Comparison of ENCODE assay signal across 8 cellular contexts in the genomic region with DNA sequence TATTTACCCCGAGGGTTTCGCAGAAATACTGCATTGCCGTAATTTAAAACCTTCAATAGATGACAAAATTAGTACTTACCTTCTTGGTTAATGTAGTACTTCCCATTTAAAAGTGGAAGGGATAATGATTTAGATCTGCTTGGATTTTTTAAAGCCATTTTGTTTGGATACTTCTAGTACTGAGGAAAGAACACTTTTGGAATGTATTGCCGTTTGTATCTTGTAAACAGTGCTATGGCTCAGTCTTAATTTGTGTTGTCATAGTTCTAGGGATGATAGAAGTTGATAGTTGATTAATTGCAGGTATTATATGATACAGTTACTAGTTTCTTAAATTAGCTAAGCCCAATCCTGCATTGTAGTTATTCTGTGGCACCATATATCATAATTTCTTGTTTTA. TPM values are rescaled to one million over a fixed set of nuclear protein-coding genes. Genes with fewer than 3 reads are reported as not detected.
DNase-seq lines count a peak whose midpoint lies in the region; ATAC-seq and TF ChIP-seq lines count a peak whose summit lies in the region.

No MANE protein-coding gene starts in this region.

- no peaks in the 10 kb centered on the region for H3K9me2 ChIP-seq in Karpas-422 (replicated peaks; ENCODE audit: insufficient read depth, low read length)

- H3K27ac ChIP-seq in CD4-positive, CD25-positive, alpha-beta regulatory T cell (ENCODE audit: insufficient read depth, low read length, poor library complexity, severe bottlenecking): no peak overlapping the region
- H3K27ac ChIP-seq in Karpas-422 (ENCODE audit: low read length): peak overlapping the region; percentile 10
- peak overlapping the region in 1 of 2 donors; percentile 81 for H3K27ac ChIP-seq in coronary artery

- no peak for TF ChIP-seq CTCF in coronary artery (IDR thresholded peaks at IDR 0.05)
- TF ChIP-seq CTCF in neural crest cell (conservative IDR thresholded peaks at IDR 0.05): no peak

- H3K4me3 Mint-ChIP-seq in CD4-positive, CD25-positive, alpha-beta regulatory T cell: peak overlapping the region; percentile 96 to 99 (median 97)
- H3K4me3 Mint-ChIP-seq in neural crest cell: peak overlapping the region; percentile 99

- peak overlapping the region; percentile 84 for H3K4me2 ChIP-seq in Karpas-422 (ENCODE audit: low read depth, low read length, poor library complexity, severe bottlenecking)

- no peak for DNase-seq in CD4-positive, CD25-positive, alpha-beta regulatory T cell
- DNase-seq in Karpas-422 (no peak), coronary artery (ENCODE audit: low spot score) (no peak), neural crest cell (ENCODE audit: low read depth, low spot score) (no peak), NCI-H82 (lab: John Stamatoyannopoulos, UW) (no peak), foreskin melanocyte (no peak), SIG-M5 treated with dmso at 0.1 percent for 504 hours (lab: John Stamatoyannopoulos, UW; ENCODE audit: unreplicated experiment) (no peak)
- DNase-seq in effector CD4-positive, alpha-beta T cell: no peak

- peaks cover 52% of the 10 kb centered on the region for H3K4me1 ChIP-seq in CD4-positive, CD25-positive, alpha-beta regulatory T cell (ENCODE audit: control insufficient read depth, insufficient read depth, low read length, poor library complexity, severe bottlenecking)
- H3K4me1 ChIP-seq in Karpas-422 (ENCODE audit: low read length): peaks cover 52% of the 10 kb centered on the region

- no peaks in the 10 kb centered on the region for H3K27me3 ChIP-seq in CD4-positive, CD25-positive, alpha-beta regulatory T cell (ENCODE audit: control insufficient read depth, insufficient read depth, low read length)
- no peaks in the 10 kb centered on the region for H3K27me3 ChIP-seq in Karpas-422 (ENCODE audit: low read length)

- peaks cover 31% of the 10 kb centered on the region; the same call in 1 of the 2 replicates for H4K20me1 ChIP-seq in Karpas-422 (ENCODE audit: insufficient read depth, low read depth, low read length)

- peaks cover 3% of the 10 kb centered on the region for H3K36me3 ChIP-seq in CD4-positive, CD25-positive, alpha-beta regulatory T cell (ENCODE audit: control insufficient read depth, insufficient read depth, low read length)
- peaks cover 41% of the 10 kb centered on the region for H3K36me3 ChIP-seq in Karpas-422 (ENCODE audit: insufficient read depth, low read length)

- H3K79me2 ChIP-seq in Karpas-422 (ENCODE audit: low read length): peaks cover 64% of the 10 kb centered on the region

- peak overlapping the region; percentile 90 to 95 (median 95) for H3K27ac Mint-ChIP-seq in CD4-positive, CD25-positive, alpha-beta regulatory T cell
- no peak overlapping the region for H3K27ac Mint-ChIP-seq in neural crest cell (ENCODE audit: unreplicated experiment)

- H3K4me1 Mint-ChIP-seq in CD4-positive, CD25-positive, alpha-beta regulatory T cell: peaks cover 36 to 72% (median 54%) of the 10 kb centered on the region in 4 donors
- H3K4me1 Mint-ChIP-seq in neural crest cell: peaks cover 54% of the 10 kb centered on the region

- no peaks in the 10 kb centered on the region for H3K9me3 ChIP-seq in CD4-positive, CD25-positive, alpha-beta regulatory T cell (ENCODE audit: control insufficient read depth in 2 of 2, low read length in 2 of 2)
- H3K9me3 ChIP-seq in Karpas-422 (ENCODE audit: low read length): no peaks in the 10 kb centered on the region

- H3K4me3 ChIP-seq in CD4-positive, CD25-positive, alpha-beta regulatory T cell (ENCODE audit: low read depth, low read length): peak overlapping the region; percentile 96
- peak overlapping the region; percentile 81 for H3K4me3 ChIP-seq in Karpas-422 (ENCODE audit: low read length)
- H3K4me3 ChIP-seq in coronary artery: peak overlapping the region; percentile 96

- peak overlapping the region; percentile 97 for H3K9ac ChIP-seq in Karpas-422 (ENCODE audit: low read length)

- H3K27me3 Mint-ChIP-seq in CD4-positive, CD25-positive, alpha-beta regulatory T cell: peaks cover 12% of the 10 kb centered on the region
- no peaks in the 10 kb centered on the region for H3K27me3 Mint-ChIP-seq in neural crest cell (ENCODE audit: low read depth)

- peaks cover 0 to 1% (median 0%) of the 10 kb centered on the region in 7 donors for H3K9me3 Mint-ChIP-seq in CD4-positive, CD25-positive, alpha-beta regulatory T cell
- H3K9me3 Mint-ChIP-seq in neural crest cell: no peaks in the 10 kb centered on the region

- no peak for ATAC-seq in CD4-positive, CD25-positive, alpha-beta regulatory T cell (ENCODE audit: low read depth in 2 of 2)

- H2AFZ ChIP-seq in Karpas-422 (ENCODE audit: low read length): no peak overlapping the region

- peaks cover 13% of the 10 kb centered on the region for H3K36me3 Mint-ChIP-seq in CD4-positive, CD25-positive, alpha-beta regulatory T cell
- peaks cover 7% of the 10 kb centered on the region for H3K36me3 Mint-ChIP-seq in neural crest cell (ENCODE audit: low read depth)

RNA-seq across cellular contexts. Expression of a gene that starts 33.1 kb away (rescaled TPM):
- 71.0 TPM for total RNA-seq in CD4-positive, CD25-positive, alpha-beta regulatory T cell
- polyA plus RNA-seq in CD4-positive, CD25-positive, alpha-beta regulatory T cell: 10 to 100 TPM; 38.5 to 50.8 (median 42.2) TPM
- total RNA-seq in Karpas-422 (2014; rRNA removed; shearing (Covaris generic); ENCODE audit: low replicate concordance): 94.1 and 95.7 TPM in 2 replicates
- total RNA-seq in neural crest cell: 172 and 176 TPM in 2 replicates
